16 cellular contexts compared by ENCODE assay signal in genomic region chr17:59418732-59419166, GRCh38.
"Had no signal": no experiment of that assay in that cellular context is flagged by ENCODE, and none has a peak within 500 bp of the region (broad histone marks: within the 10 kb centered on the region; RNA-seq: fewer than 3 reads in every experiment).

No MANE protein-coding gene starts in this region.

- H3K9me3 ChIP-seq: esophagus squamous epithelium, left ventricle myocardium inferior, ovary, transverse colon had no signal

- DNase-seq: activated CD4-positive, alpha-beta T cell treated with anti-CD3 and anti-CD28 coated beads, Interleukin-2, amount 50 U/mL, for 4 hours; activated CD4-positive, CD25-positive, alpha-beta regulatory T cell treated with anti-CD3 and anti-CD28 coated beads, Interleukin-2, amount 50 U/mL, for 72 hours; activated naive CD4-positive, alpha-beta T cell treated with anti-CD3 and anti-CD28 coated beads, Interleukin-2, amount 50 U/mL, for 16 hours; activated T-cell treated with anti-CD3 and anti-CD28 coated beads, Interleukin-2, amount 50 U/mL, for 1 hour; amygdala; esophagus squamous epithelium; kidney; left ventricle myocardium inferior; mesenchymal stem cell; nephron progenitor cell; ovary; retina; substantia nigra; transverse colon had no signal

- ATAC-seq: stimulated activated effector memory CD8-positive, alpha-beta T cell treated with anti-CD3 and anti-CD28 coated beads, Interleukin-12 subunit alpha, Interleukin-12 subunit beta, amount 100 ng/mL, for 72 hours had no signal

- H3K36me3 ChIP-seq: esophagus squamous epithelium, left ventricle myocardium inferior, ovary, transverse colon had no signal

- H3K27me3 ChIP-seq: dorsolateral prefrontal cortex, esophagus squamous epithelium, ovary, transverse colon had no signal

- H3K4me3 ChIP-seq: dorsolateral prefrontal cortex, esophagus squamous epithelium, left ventricle myocardium inferior, ovary, transverse colon had no signal

- H3K27ac ChIP-seq: dorsolateral prefrontal cortex, esophagus squamous epithelium, left ventricle myocardium inferior, ovary, transverse colon had no signal
